In genomic region chr6:89483111-89483720, GRCh38 we compare ENCODE assay signal across 1 cellular context.
TF ChIP-seq lines count a peak whose summit lies in the region.

No MANE protein-coding gene starts in this region.

TF ChIP-seq in H1, 55 proteins besides CTCF, POLR2A, EP300 and RAD21:
- peak; percentile 33; the same call in 1 of the 2 replicates for TF ChIP-seq SP1 (IDR thresholded peaks at IDR 0.05; ENCODE audit: low read depth, low read length)
- peak; percentile 65 for TF ChIP-seq ASH2L (IDR thresholded peaks at IDR 0.05; ENCODE audit: low read length)
- TF ChIP-seq YY1 (IDR thresholded peaks at IDR 0.05; ENCODE audit: low read depth, low read length), result peak; percentile 56; the same call in 1 of the 2 replicates
- no peak for TF ChIP-seq JUN (IDR thresholded peaks at IDR 0.05; ENCODE audit: low read depth, low read length)
- 0 out of 2 replicates have a peak, but pooled peaks have one; percentile 53 for TF ChIP-seq KDM1A (IDR thresholded peaks at IDR 0.05; ENCODE audit: borderline replicate concordance, low read length)
- TF ChIP-seq TBP (IDR thresholded peaks at IDR 0.05; ENCODE audit: low read depth, low read length), result peak; percentile 36; the same call in 1 of the 2 replicates
- no peak for TF ChIP-seq POLR2AphosphoS5 (IDR thresholded peaks at IDR 0.05; ENCODE audit: low read depth, low read length)
- peak; percentile 57 for TF ChIP-seq SAP30 (IDR thresholded peaks at IDR 0.05; ENCODE audit: insufficient read depth, insufficient replicate concordance, low read length)
- 0 out of 2 replicates have a peak, but pooled peaks have one; percentile 16 for TF ChIP-seq MAX (IDR thresholded peaks at IDR 0.05)
- no peak for TF ChIP-seq ZNF274 (IDR thresholded peaks at IDR 0.05; ENCODE audit: borderline replicate concordance, extremely low read depth, low read length)
- TF ChIP-seq SIN3A (conservative IDR thresholded peaks at IDR 0.05 in 1 of 2, IDR thresholded peaks at IDR 0.05 in 1 of 2; ENCODE audit: low read depth in 1 of 2, low read length in 2 of 2), result peak; percentile 80 to 89; a peak in 2 of 4 replicates
- TF ChIP-seq BACH1 (IDR thresholded peaks at IDR 0.05; ENCODE audit: low read length), result peak; percentile 73
- TF ChIP-seq CTBP2 (IDR thresholded peaks at IDR 0.05; ENCODE audit: borderline replicate concordance, insufficient read depth, insufficient read length, low read length), result peak; percentile 88
- peak; percentile 84 to 94; a peak in 3 of 4 replicates for TF ChIP-seq HDAC2 (IDR thresholded peaks at IDR 0.05; ENCODE audit: borderline replicate concordance in 1 of 2, low read depth in 2 of 2, low read length in 2 of 2)
- no peak for TF ChIP-seq MAFK (IDR thresholded peaks at IDR 0.05; ENCODE audit: low read depth, low read length)
- TF ChIP-seq JUND (IDR thresholded peaks at IDR 0.05; ENCODE audit: low read length), result peak; percentile 32; the same call in 1 of the 2 replicates
- TF ChIP-seq TCF12 (IDR thresholded peaks at IDR 0.05; ENCODE audit: low read depth, low read length), result peak; percentile 61; the same call in 1 of the 2 replicates
